Comparison of ENCODE assay signal across 13 cellular contexts in genomic region chr17:3740611-3741073, GRCh38. TPM values are rescaled to one million over a fixed set of nuclear protein-coding genes. Genes with fewer than 3 reads are reported as not detected.
DNase-seq lines count a peak whose midpoint lies in the region; ATAC-seq and TF ChIP-seq lines count a peak whose summit lies in the region.
"Had no signal": no experiment of that assay in that cellular context is flagged by ENCODE, and none has a peak within 500 bp of the region (broad histone marks: within the 10 kb centered on the region; RNA-seq: fewer than 3 reads in every experiment).

No MANE protein-coding gene starts in this region.

- DNase-seq in SIG-M5 treated with dmso at 0.1 percent for 504 hours (lab: John Stamatoyannopoulos, UW; ENCODE audit: unreplicated experiment) (peak; percentile 74), SIG-M5 (lab: John Stamatoyannopoulos, UW) (no peak), NOMO-1 treated with dmso at 0.1 percent for 144 hours (lab: John Stamatoyannopoulos, UW; ENCODE audit: unreplicated experiment) (peak; percentile 75), Calu3 (no peak), NCI-H187 (lab: John Stamatoyannopoulos, UW) (no peak), NCI-H69 (lab: John Stamatoyannopoulos, UW) (no peak)
- DNase-seq in activated naive CD4-positive, alpha-beta T cell treated with anti-CD3 and anti-CD28 coated beads, Interleukin-2, amount 50 U/mL, for 72 hours (ENCODE audit: low spot score in 2 of 2) = peak; percentile 41 to 63
- peak in 1 of 2 donors; percentile 71 for DNase-seq in stimulated activated effector memory CD8-positive, alpha-beta T cell treated with anti-CD3 and anti-CD28 coated beads, Interleukin-12 subunit alpha, Interleukin-12 subunit beta, amount 100 ng/mL, for 72 hours (ENCODE audit: low spot score in 2 of 2)
- DNase-seq: brain microvascular endothelial cell, HFFc6, NCI-H1105, PC-3, WERI-Rb-1 had no signal

- CTCF ChIA-PET in Calu3 (lab: Charles Lee) = interaction anchor here (0.9 kb wide), 1 partner anchor 106 kb away, joined by 3 read pairs; the partner anchor contains the start of gene NCBP3

- H3K4me3 Mint-ChIP-seq in stimulated activated effector memory CD8-positive, alpha-beta T cell treated with anti-CD3 and anti-CD28 coated beads, Interleukin-12 subunit alpha, Interleukin-12 subunit beta, amount 100 ng/mL, for 72 hours = peak overlapping the region; percentile 54
- no peak overlapping the region for H3K4me3 Mint-ChIP-seq in Calu3 (ENCODE audit: low read depth, unreplicated experiment)
- H3K4me3 Mint-ChIP-seq: HFFc6 had no signal

- H3K36me3 Mint-ChIP-seq in activated naive CD4-positive, alpha-beta T cell treated with anti-CD3 and anti-CD28 coated beads, Interleukin-2, amount 50 U/mL, for 72 hours = no peaks in the 10 kb centered on the region
- H3K36me3 Mint-ChIP-seq in stimulated activated effector memory CD8-positive, alpha-beta T cell treated with anti-CD3 and anti-CD28 coated beads, Interleukin-12 subunit alpha, Interleukin-12 subunit beta, amount 100 ng/mL, for 72 hours = peaks cover 22% of the 10 kb centered on the region
- no peaks in the 10 kb centered on the region for H3K36me3 Mint-ChIP-seq in Calu3 (ENCODE audit: insufficient read depth, unreplicated experiment)

- intact Hi-C loops in Calu3 (cut with micrococcal nuclease; ENCODE audit: unreplicated experiment) = no loop called here

- peak; percentile 49 to 65 for ATAC-seq in activated naive CD4-positive, alpha-beta T cell treated with anti-CD3 and anti-CD28 coated beads, Interleukin-2, amount 50 U/mL, for 72 hours
- ATAC-seq in stimulated activated effector memory CD8-positive, alpha-beta T cell treated with anti-CD3 and anti-CD28 coated beads, Interleukin-12 subunit alpha, Interleukin-12 subunit beta, amount 100 ng/mL, for 72 hours = peak; percentile 57
- ATAC-seq: PC-3 had no signal

- H3K27me3 Mint-ChIP-seq in Calu3 (ENCODE audit: unreplicated experiment) = peaks cover 17% of the 10 kb centered on the region

- no peaks in the 10 kb centered on the region for H3K9me3 Mint-ChIP-seq in activated naive CD4-positive, alpha-beta T cell treated with anti-CD3 and anti-CD28 coated beads, Interleukin-2, amount 50 U/mL, for 72 hours
- no peaks in the 10 kb centered on the region for H3K9me3 Mint-ChIP-seq in stimulated activated effector memory CD8-positive, alpha-beta T cell treated with anti-CD3 and anti-CD28 coated beads, Interleukin-12 subunit alpha, Interleukin-12 subunit beta, amount 100 ng/mL, for 72 hours
- no peaks in the 10 kb centered on the region for H3K9me3 Mint-ChIP-seq in Calu3 (ENCODE audit: low read depth, unreplicated experiment)
- H3K9me3 Mint-ChIP-seq: HFFc6 had no signal

- BruUV-seq in Calu3 (replicated peaks; lab: Mats Ljungman, UMichigan) = no TSS peak

- TF ChIP-seq CTCF in Calu3 (IDR thresholded peaks at IDR 0.05; ENCODE audit: unreplicated experiment) = no peak

- peaks cover 50% of the 10 kb centered on the region for H3K4me1 Mint-ChIP-seq in stimulated activated effector memory CD8-positive, alpha-beta T cell treated with anti-CD3 and anti-CD28 coated beads, Interleukin-12 subunit alpha, Interleukin-12 subunit beta, amount 100 ng/mL, for 72 hours
- peaks cover 9% of the 10 kb centered on the region for H3K4me1 Mint-ChIP-seq in Calu3 (ENCODE audit: low read depth, unreplicated experiment)

- peak overlapping the region in 1 of 2 donors; percentile 73 for H3K27ac Mint-ChIP-seq in activated naive CD4-positive, alpha-beta T cell treated with anti-CD3 and anti-CD28 coated beads, Interleukin-2, amount 50 U/mL, for 72 hours
- peak overlapping the region; percentile 73 for H3K27ac Mint-ChIP-seq in stimulated activated effector memory CD8-positive, alpha-beta T cell treated with anti-CD3 and anti-CD28 coated beads, Interleukin-12 subunit alpha, Interleukin-12 subunit beta, amount 100 ng/mL, for 72 hours
- no peak overlapping the region for H3K27ac Mint-ChIP-seq in Calu3 (ENCODE audit: unreplicated experiment)
- H3K27ac Mint-ChIP-seq: HFFc6 had no signal

RNA-seq across cellular contexts. Expression of gene HASPIN, which starts 16.9 kb away (rescaled TPM):
- total RNA-seq in activated naive CD4-positive, alpha-beta T cell treated with anti-CD3 and anti-CD28 coated beads, Interleukin-2, amount 50 U/mL, for 72 hours = 10 to 100 TPM; 24.0 to 26.6 TPM
- 11.8 and 13.4 TPM in 2 replicates for total RNA-seq in Calu3 (2022)

RNA-seq across cellular contexts. Expression of gene P2RX5, which starts 44.7 kb away (rescaled TPM):
- total RNA-seq in activated naive CD4-positive, alpha-beta T cell treated with anti-CD3 and anti-CD28 coated beads, Interleukin-2, amount 50 U/mL, for 72 hours = 100 to 1,000 TPM in 1 of 2 donors, 10 to 100 TPM in 1; 82.9 to 120 TPM
- total RNA-seq in Calu3 (2022) = 11.1 and 11.6 TPM in 2 replicates

Comparison
In these comparisons a context has a peak if more than half of its experiments do, and no peak if none do; other contexts are left out.
1. DNase-seq: peak in SIG-M5 treated with dmso at 0.1 percent for 504 hours (single experiment), NOMO-1 treated with dmso at 0.1 percent for 144 hours (single experiment) and activated naive CD4-positive, alpha-beta T cell treated with anti-CD3 and anti-CD28 coated beads, Interleukin-2, amount 50 U/mL, for 72 hours (2 of 2); none in SIG-M5 (single experiment), Calu3 (single experiment), NCI-H187 (0 of 2) and NCI-H69 (single experiment).